ENCODE assay signal across 13 cellular contexts in genomic region chr4:150368667-150369066, GRCh38.
A peak's percentile ranks its signal among the peaks of the same experiment; 100 is the strongest.
DNase-seq lines count a peak whose midpoint lies in the region; TF ChIP-seq lines count a peak whose summit lies in the region.
"Had no signal": no experiment of that assay in that cellular context is flagged by ENCODE, and none has a peak within 500 bp of the region (broad histone marks: within the 10 kb centered on the region; RNA-seq: fewer than 3 reads in every experiment).

No MANE protein-coding gene starts in this region.

- CTCF ChIA-PET in GM10248 (lab: Yijun Ruan, JAX): no interaction called here

- peak; percentile 54 for DNase-seq in DMS 273 (lab: John Stamatoyannopoulos, UW; ENCODE audit: unreplicated experiment)
- no peak for DNase-seq in DMS 273 treated with DMSO at 0.1 percent for 48 hours (lab: John Stamatoyannopoulos, UW)
- peak; percentile 24 for DNase-seq in NCI-H1436 (lab: John Stamatoyannopoulos, UW)
- peak; percentile 57 for DNase-seq in NCI-H748 treated with DMSO at 0.1 percent for 48 hours (lab: John Stamatoyannopoulos, UW)
- peak; percentile 46 for DNase-seq in myocyte (ENCODE audit: low read depth)
- DNase-seq in mesenteric fat pad (ENCODE audit: low spot score): no peak
- DNase-seq in SKM-1 (lab: John Stamatoyannopoulos, UW; ENCODE audit: unreplicated experiment): no peak
- DNase-seq in GM10248 (ENCODE audit: extremely low spot score): no peak
- DNase-seq: activated CD8-positive, alpha-beta memory T cell treated with anti-CD3 and anti-CD28 coated beads for 24 hours; anterior cingulate cortex; EL; naive thymus-derived CD8-positive, alpha-beta T cell; stimulated activated naive CD8-positive, alpha-beta T cell treated with anti-CD3 and anti-CD28 coated beads, Interleukin-15, Interleukin-2, amounts not matched to agents 100 U/mL and 50 U/mL, for 24 hours had no signal

- POLR2A ChIA-PET in GM10248 (lab: Yijun Ruan, JAX): no interaction called here

- TF ChIP-seq CTCF in GM10248 (IDR thresholded peaks at IDR 0.05; ENCODE audit: control extremely low read depth, extremely low read depth, low read depth, missing control alignments): no peak

Comparison
In these comparisons a context has a peak if more than half of its experiments do, and no peak if none do; other contexts are left out.
1. DNase-seq: peak in DMS 273 (single experiment), NCI-H1436 (single experiment), NCI-H748 treated with DMSO at 0.1 percent for 48 hours (single experiment) and myocyte (single experiment); none in DMS 273 treated with DMSO at 0.1 percent for 48 hours (single experiment), mesenteric fat pad (single experiment), SKM-1 (single experiment) and GM10248 (single experiment).